Comparison of ENCODE assay signal across 8 cellular contexts in the genomic region with DNA sequence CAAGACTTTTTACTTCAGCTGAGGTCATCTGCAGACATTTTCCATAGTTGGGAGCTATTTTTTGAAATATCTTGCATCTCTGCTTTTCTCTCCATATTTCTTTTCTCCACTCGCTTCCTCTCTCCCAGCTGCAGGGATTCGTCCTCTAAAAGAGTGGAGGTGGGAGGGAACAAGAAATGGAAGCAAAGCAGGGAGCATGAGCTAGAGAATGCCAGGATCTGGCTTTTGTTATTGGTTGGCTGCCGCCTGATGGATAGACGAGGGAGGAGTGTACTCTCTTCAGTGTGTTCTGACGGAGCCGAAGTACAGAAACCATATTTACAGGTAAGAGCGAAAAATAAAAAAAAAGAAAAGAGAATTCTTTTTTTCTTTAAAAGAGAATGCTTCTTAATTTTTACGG. TPM values are rescaled to one million over a fixed set of nuclear protein-coding genes. Genes with fewer than 3 reads are reported as not detected.
DNase-seq lines count a peak whose midpoint lies in the region; ATAC-seq, FAIRE-seq and TF ChIP-seq lines count a peak whose summit lies in the region.

A gene with protein sequence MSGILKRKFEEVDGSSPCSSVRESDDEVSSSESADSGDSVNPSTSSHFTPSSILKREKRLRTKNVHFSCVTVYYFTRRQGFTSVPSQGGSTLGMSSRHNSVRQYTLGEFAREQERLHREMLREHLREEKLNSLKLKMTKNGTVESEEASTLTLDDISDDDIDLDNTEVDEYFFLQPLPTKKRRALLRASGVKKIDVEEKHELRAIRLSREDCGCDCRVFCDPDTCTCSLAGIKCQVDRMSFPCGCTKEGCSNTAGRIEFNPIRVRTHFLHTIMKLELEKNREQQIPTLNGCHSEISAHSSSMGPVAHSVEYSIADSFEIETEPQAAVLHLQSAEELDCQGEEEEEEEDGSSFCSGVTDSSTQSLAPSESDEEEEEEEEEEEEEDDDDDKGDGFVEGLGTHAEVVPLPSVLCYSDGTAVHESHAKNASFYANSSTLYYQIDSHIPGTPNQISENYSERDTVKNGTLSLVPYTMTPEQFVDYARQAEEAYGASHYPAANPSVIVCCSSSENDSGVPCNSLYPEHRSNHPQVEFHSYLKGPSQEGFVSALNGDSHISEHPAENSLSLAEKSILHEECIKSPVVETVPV (plus strand): TSS at position 282 of the 400 bp plus-strand sequence. CDS start 125,368 bp downstream, outside the sequence.

- H4K20me1 ChIP-seq in keratinocyte (ENCODE audit: control insufficient read depth, extremely low read depth, insufficient read depth, low read length), result no peaks in the 10 kb centered on the region

- H3K36me3 ChIP-seq in keratinocyte (ENCODE audit: control insufficient read depth in 2 of 2, extremely low read depth in 1 of 2, insufficient read depth in 2 of 2, low read length in 2 of 2) (no peaks in the 10 kb centered on the region), stomach smooth muscle (ENCODE audit: control insufficient read depth in 2 of 2, insufficient read depth in 2 of 2, low read length in 2 of 2) (no peaks in the 10 kb centered on the region)

- no peak within 1 kb of the TSS for H3K27ac ChIP-seq in keratinocyte (ENCODE audit: control insufficient read depth, insufficient read depth, low read length)
- no peak within 1 kb of the TSS for H3K27ac ChIP-seq in stomach smooth muscle (ENCODE audit: low read length)

- peak within 1 kb of the TSS; percentile 82 for H2AFZ ChIP-seq in keratinocyte (ENCODE audit: control insufficient read depth, low read length)

- no peaks in the 10 kb centered on the region for H3K79me2 ChIP-seq in keratinocyte (ENCODE audit: control insufficient read depth, insufficient read depth, low read length)

- TF ChIP-seq CTCF in keratinocyte (optimal IDR thresholded peaks at IDR 0.05 in 1 of 3, IDR thresholded peaks at IDR 0.05 in 1 of 3, conservative IDR thresholded peaks at IDR 0.05 in 1 of 3; ENCODE audit: extremely low read depth in 1 of 3, insufficient read depth in 2 of 3, low read length in 3 of 3), result no peak
- no peak for TF ChIP-seq CTCF in GM10266 (IDR thresholded peaks at IDR 0.05; ENCODE audit: control insufficient read depth, insufficient read depth, low read depth, missing control alignments)

- peak within 1 kb of the TSS; percentile 35 for H3K9ac ChIP-seq in keratinocyte (ENCODE audit: control insufficient read depth, extremely low read depth, insufficient read depth, low read length)
- peak within 1 kb of the TSS in 1 of 2 donors; percentile 39 for H3K9ac ChIP-seq in stomach smooth muscle (ENCODE audit: low read length in 2 of 2)

- peak within 1 kb of the TSS; percentile 44 to 78 (median 61) for H3K4me3 ChIP-seq in keratinocyte (ENCODE audit: control insufficient read depth in 2 of 3, extremely low read depth in 1 of 3, insufficient read depth in 2 of 3, low read depth in 1 of 3, low read length in 3 of 3)
- H3K4me3 ChIP-seq in stomach smooth muscle (ENCODE audit: low read length in 2 of 2), result peak within 1 kb of the TSS; percentile 70

- H3K27me3 ChIP-seq in keratinocyte (ENCODE audit: control insufficient read depth, extremely low read depth, insufficient read depth, low read length) (no peaks in the 10 kb centered on the region), stomach smooth muscle (ENCODE audit: control insufficient read depth in 1 of 2, insufficient read depth in 2 of 2, low read length in 2 of 2) (no peaks in the 10 kb centered on the region)

- H3K4me1 ChIP-seq in keratinocyte (ENCODE audit: control insufficient read depth, extremely low read depth, insufficient read depth, low read length) (no peaks in the 10 kb centered on the region), stomach smooth muscle (ENCODE audit: control insufficient read depth, insufficient read depth, low read length) (no peaks in the 10 kb centered on the region)

- no peak for ATAC-seq in HG03108 (IDR thresholded peaks at IDR 0.05; ENCODE audit: unreplicated experiment)

- FAIRE-seq in colon (lab: Jason Lieb, UNC), result peak; percentile 10
- FAIRE-seq in keratinocyte (lab: Jason Lieb, UNC), result peak; percentile 88

- dilution Hi-C loops in keratinocyte (cut with MboI; ENCODE audit: extremely low pct_ligation_motif_present, low sequenced_read_pairs), result no loop called here

- DNase-seq in EL, result peak; percentile 52
- peak; percentile 79 to 89 for DNase-seq in NCI-H446 (lab: John Stamatoyannopoulos, UW)
- DNase-seq in keratinocyte (ENCODE audit: low read depth, low spot score), result peak; percentile 26
- DNase-seq in GM10266 (ENCODE audit: extremely low spot score), result no peak
- no peak for DNase-seq in T-helper 9 cell

- no peaks in the 10 kb centered on the region for H3K9me1 ChIP-seq in keratinocyte (ENCODE audit: control insufficient read depth, extremely low read depth, insufficient read depth, low read length)

- H3K4me2 ChIP-seq in keratinocyte (ENCODE audit: control insufficient read depth, extremely low read depth, insufficient read depth, low read depth, low read length), result peak within 1 kb of the TSS; percentile 70

- H3K9me3 ChIP-seq in keratinocyte (ENCODE audit: control insufficient read depth, low read depth, low read length) (no peaks in the 10 kb centered on the region), stomach smooth muscle (ENCODE audit: control insufficient read depth in 2 of 2, low read length in 2 of 2) (no peaks in the 10 kb centered on the region)

RNA-seq across cellular contexts. Expression of the gene that starts here (rescaled TPM):
- polyA plus RNA-seq in keratinocyte, result 0.61 to 0.88 TPM (median 0.87 TPM) in 3 replicates
- 0.04 TPM for polyA plus RNA-seq in keratinocyte (2011; ENCODE audit: low read depth)
- polyA plus RNA-seq in keratinocyte (2011; cell fraction: cytosol; rRNA removed), result 0.63 and 0.64 TPM in 2 replicates
- 0.65 and 0.72 TPM in 2 replicates for polyA plus RNA-seq in keratinocyte (2011; cell fraction: nucleus; rRNA removed)
- polyA plus RNA-seq in keratinocyte (2012; ENCODE audit: low replicate concordance), result 0.04 and 0.99 TPM in 2 replicates
- polyA minus RNA-seq in keratinocyte, result 0.49 to 4.0 TPM (median 2.2 TPM) in 3 replicates
- 1.2 TPM for polyA minus RNA-seq in keratinocyte (2011; cell fraction: cytosol; rRNA and poly(A)+ RNA removed)
- 1.7 and 5.0 TPM in 2 replicates for polyA minus RNA-seq in keratinocyte (2011; cell fraction: nucleus; rRNA and poly(A)+ RNA removed)

Comparison
In these comparisons a context has a peak if more than half of its experiments do, and no peak if none do; other contexts are left out.
1. DNase-seq: peak in EL (single experiment), NCI-H446 (2 of 2) and keratinocyte (single experiment); none in GM10266 (single experiment) and T-helper 9 cell (single experiment).